In genomic region chr1:103087261-103087660, GRCh38 we compare ENCODE assay signal across 24 cellular contexts. TPM values are rescaled to one million over a fixed set of nuclear protein-coding genes. Genes with fewer than 3 reads are reported as not detected.
"Had no signal": no experiment of that assay in that cellular context is flagged by ENCODE, and none has a peak within 500 bp of the region (broad histone marks: within the 10 kb centered on the region; RNA-seq: fewer than 3 reads in every experiment).

No MANE protein-coding gene starts in this region.

- H3K4me2 ChIP-seq: neural progenitor cell had no signal

- DNase-seq: colonic mucosa; effector memory CD8-positive, alpha-beta T cell; erythroblast; esophagus squamous epithelium; foreskin melanocyte; glutamatergic neuron; heart right ventricle; hippocampal formation; left cardiac atrium; left lung; mesendoderm; midbrain; naive thymus-derived CD4-positive, alpha-beta T cell; stimulated activated CD4-positive, alpha-beta T cell treated with anti-CD3 and anti-CD28 coated beads, Interleukin-2, amount 100 ng/mL, for 24 hours; stimulated activated CD4-positive, alpha-beta T cell treated with anti-CD3 and anti-CD28 coated beads, Interleukin-4, amount 100 ng/mL, for 24 hours; stimulated activated naive CD4-positive, alpha-beta T cell treated with Interleukin-2 at 50 U/mL for 16 hours; stomach; thyroid gland had no signal

- H3K27me3 ChIP-seq: colonic mucosa, esophagus squamous epithelium, heart right ventricle, left lung, neural progenitor cell, right atrium auricular region, stomach, thyroid gland had no signal

- H2AFZ ChIP-seq: neural progenitor cell had no signal

- ATAC-seq: effector memory CD8-positive, alpha-beta T cell; heart right ventricle; left cardiac atrium; left lung; naive thymus-derived CD4-positive, alpha-beta T cell; sciatic nerve; stimulated activated effector memory CD8-positive, alpha-beta T cell treated with anti-CD3 and anti-CD28 coated beads, Interleukin-12 subunit alpha, Interleukin-12 subunit beta, amount 100 ng/mL, for 72 hours had no signal

- H3K9ac ChIP-seq: neural progenitor cell had no signal

- H3K4me3 ChIP-seq: colonic mucosa, esophagus squamous epithelium, heart right ventricle, left lung, neural progenitor cell, prostate gland, right atrium auricular region, stomach, thyroid gland had no signal

- H3K9me3 ChIP-seq: colonic mucosa, esophagus squamous epithelium, heart right ventricle, left lung, prostate gland, right atrium auricular region, stomach, thyroid gland had no signal

- H3K27ac ChIP-seq: colonic mucosa, esophagus squamous epithelium, heart right ventricle, left lung, neural progenitor cell, prostate gland, right atrium auricular region, stomach, thyroid gland had no signal

- H3K4me1 ChIP-seq: colonic mucosa, esophagus squamous epithelium, heart right ventricle, left lung, neural progenitor cell, prostate gland, right atrium auricular region, stomach, thyroid gland had no signal

- H3K36me3 ChIP-seq: colonic mucosa, esophagus squamous epithelium, heart right ventricle, left lung, prostate gland, right atrium auricular region, stomach, thyroid gland had no signal

RNA-seq across cellular contexts. Expression of gene COL11A1, which starts 21.1 kb away (rescaled TPM):
- total RNA-seq: esophagus squamous epithelium; lung microvascular endothelial cell; naive thymus-derived CD4-positive, alpha-beta T cell had no signal
- polyA plus RNA-seq: heart right ventricle; naive thymus-derived CD4-positive, alpha-beta T cell; stomach had no signal
